14 cellular contexts compared by ENCODE assay signal in the genomic region with DNA sequence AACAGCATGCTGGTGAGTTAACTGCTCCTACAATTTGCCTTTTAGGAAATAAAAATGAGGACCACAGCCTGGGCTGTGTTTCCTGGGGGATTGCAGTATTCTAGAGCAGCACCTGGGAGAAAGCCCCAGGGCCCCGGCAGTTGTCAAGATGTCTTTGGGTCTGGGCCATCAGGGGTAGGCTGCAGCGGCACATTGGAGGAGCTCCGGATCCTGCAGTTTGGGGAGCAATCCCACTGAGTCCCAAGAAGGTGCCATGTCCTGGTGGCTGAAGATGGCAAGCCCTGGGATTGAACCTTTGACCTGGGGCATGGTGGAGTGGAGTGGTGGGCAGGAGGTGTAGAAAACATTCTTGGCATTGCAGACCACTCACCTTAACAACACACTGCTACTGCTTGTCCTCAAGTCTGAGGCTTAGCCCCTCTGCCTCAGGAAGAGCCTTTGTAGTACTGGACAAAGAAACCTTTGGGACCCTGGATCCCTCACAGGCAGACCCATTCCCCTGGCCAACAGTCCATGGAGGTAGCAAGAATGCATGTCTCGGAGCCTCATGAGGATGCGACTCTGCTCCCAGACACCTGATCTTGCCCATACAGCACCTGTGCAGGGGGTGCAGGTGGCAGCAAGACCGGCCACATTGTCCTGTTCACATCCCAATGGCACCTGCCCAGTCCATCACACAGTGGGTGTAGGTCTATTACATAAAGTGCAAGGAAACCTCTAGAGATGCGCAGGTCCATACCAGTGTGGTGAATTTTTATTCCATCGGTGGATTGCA.
"Had no signal": no experiment of that assay in that cellular context is flagged by ENCODE, and none has a peak within 500 bp of the region (broad histone marks: within the 10 kb centered on the region; RNA-seq: fewer than 3 reads in every experiment).

No MANE protein-coding gene starts in this region.

- ATAC-seq: effector memory CD8-positive, alpha-beta T cell; left colon; naive thymus-derived CD8-positive, alpha-beta T cell had no signal

- H3K4me1 ChIP-seq: esophagus squamous epithelium, parathyroid adenoma had no signal

- H3K4me3 ChIP-seq: esophagus squamous epithelium had no signal

- H3K27ac ChIP-seq: epithelial cell of prostate, esophagus squamous epithelium, parathyroid adenoma had no signal

- H3K36me3 Mint-ChIP-seq: immature natural killer cell; naive thymus-derived CD8-positive, alpha-beta T cell had no signal

- H3K36me3 ChIP-seq: esophagus squamous epithelium had no signal

- H3K27ac Mint-ChIP-seq: effector memory CD8-positive, alpha-beta T cell; immature natural killer cell; naive thymus-derived CD8-positive, alpha-beta T cell had no signal

- H3K9ac ChIP-seq: parathyroid adenoma had no signal

- H3K9me3 ChIP-seq: esophagus squamous epithelium had no signal

- H2AFZ ChIP-seq: parathyroid adenoma had no signal

- DNase-seq: central memory CD4-positive, alpha-beta T cell; effector memory CD8-positive, alpha-beta T cell; esophagus squamous epithelium; foreskin fibroblast; immature natural killer cell; left colon; mesendoderm; naive thymus-derived CD8-positive, alpha-beta T cell; small intestine; stimulated activated CD4-positive, alpha-beta T cell treated with anti-CD3 and anti-CD28 coated beads, Interleukin-12 subunit alpha, Interleukin-12 subunit beta, amount 100 ng/mL, for 4 hours; stimulated activated naive CD4-positive, alpha-beta T cell treated with Interleukin-2 at 50 U/mL for 16 hours; trophoblast cell had no signal

- H3K4me1 Mint-ChIP-seq: immature natural killer cell; naive thymus-derived CD8-positive, alpha-beta T cell had no signal

- H3K27me3 Mint-ChIP-seq: effector memory CD8-positive, alpha-beta T cell had no signal

- H3K4me3 Mint-ChIP-seq: effector memory CD8-positive, alpha-beta T cell; immature natural killer cell; naive thymus-derived CD8-positive, alpha-beta T cell had no signal
